17 cellular contexts compared by ENCODE assay signal in the genomic region with DNA sequence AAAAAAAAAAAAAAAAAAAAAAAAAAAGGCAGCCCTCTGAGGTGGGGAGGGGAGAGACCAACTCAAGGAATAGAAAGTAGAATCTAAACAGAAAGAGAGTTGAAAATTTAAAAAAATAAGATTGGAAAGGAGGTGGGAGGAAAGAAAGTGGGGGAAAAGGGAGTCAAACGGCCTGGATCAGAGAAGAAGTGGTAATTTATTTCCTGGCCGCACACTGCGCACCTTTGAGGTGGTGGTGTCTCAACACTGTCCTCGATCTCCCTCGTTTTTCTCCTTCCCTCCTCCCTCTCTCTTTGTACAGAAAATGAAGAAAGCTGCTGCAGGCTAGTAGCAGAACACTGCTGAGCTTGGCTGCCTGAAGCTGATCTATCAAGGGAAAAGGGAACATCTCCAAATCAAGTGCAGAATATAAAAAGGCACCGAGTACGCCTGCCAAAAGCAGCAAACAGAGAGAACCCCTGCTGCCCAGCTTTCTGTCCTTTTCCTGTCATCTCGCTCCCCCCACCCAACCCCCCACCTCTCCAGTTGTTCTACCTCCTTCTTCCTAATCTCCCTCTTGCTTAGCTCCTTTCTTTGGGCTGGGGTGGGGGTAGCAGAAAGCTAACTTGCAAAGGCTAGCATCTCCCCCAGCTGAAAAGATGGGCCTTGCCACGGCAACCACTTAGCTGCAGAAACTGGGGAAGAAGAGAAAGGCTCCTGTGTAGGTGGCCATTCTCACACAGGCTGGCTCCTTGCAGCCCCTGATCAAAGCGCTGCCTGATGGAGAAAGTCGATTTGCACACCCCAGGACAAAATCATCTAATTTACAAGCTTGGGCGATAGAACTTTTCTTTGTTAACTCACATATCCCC. TPM values are rescaled to one million over a fixed set of nuclear protein-coding genes. Genes with fewer than 3 reads are reported as not detected.
A peak's percentile ranks its signal among the peaks of the same experiment; 100 is the strongest.
DNase-seq lines count a peak whose midpoint lies in the region; ATAC-seq, FAIRE-seq and TF ChIP-seq lines count a peak whose summit lies in the region.
"Had no signal": no experiment of that assay in that cellular context is flagged by ENCODE, and none has a peak within 500 bp of the region (broad histone marks: within the 10 kb centered on the region; RNA-seq: fewer than 3 reads in every experiment).

No MANE protein-coding gene starts in this region.

- H3K36me3 Mint-ChIP-seq in activated naive CD4-positive, alpha-beta T cell treated with anti-CD3 and anti-CD28 coated beads for 36 hours (ENCODE audit: low read depth): peaks cover 18% of the 10 kb centered on the region
- H3K36me3 Mint-ChIP-seq: memory B cell had no signal

- ATAC-seq in HG03378 (IDR thresholded peaks at IDR 0.05; ENCODE audit: unreplicated experiment): no peak

- intact Hi-C loops in activated naive CD4-positive, alpha-beta T cell treated with anti-CD3 and anti-CD28 coated beads for 36 hours (cut with micrococcal nuclease): loop anchor here (2.0 kb wide), 1 partner anchor 14 kb away; no protein-coding TSS in a partner anchor
- intact Hi-C loops in dorsolateral prefrontal cortex (cut with DNase I): no loop called here

- TF ChIP-seq CTCF in dorsolateral prefrontal cortex (IDR thresholded peaks at IDR 0.05 in 54 of 56, conservative IDR thresholded peaks at IDR 0.05 in 2 of 56; ENCODE audit: low read depth in 1 of 56, partially characterized antibody in 56 of 56): no peak

- H3K27me3 ChIP-seq in dorsolateral prefrontal cortex: no peaks in the 10 kb centered on the region

- DNase-seq in activated naive CD4-positive, alpha-beta T cell treated with anti-CD3 and anti-CD28 coated beads for 36 hours: no peak
- DNase-seq in activated naive CD4-positive, alpha-beta T cell treated with anti-CD3 and anti-CD28 coated beads, Interleukin-2, amount 50 U/mL, for 16 hours: no peak
- peak; percentile 32 for DNase-seq in NCI-H446 treated with DMSO at 0.1 percent for 48 hours (lab: John Stamatoyannopoulos, UW)
- peak in 1 of 10 donors; percentile 22 for DNase-seq in dorsolateral prefrontal cortex
- DNase-seq in pons (ENCODE audit: low spot score): peak; percentile 47
- DNase-seq in amniotic stem cell (lab: John Stamatoyannopoulos, UW): no peak
- DNase-seq in H54 (ENCODE audit: insufficient read length, low spot score): no peak
- DNase-seq: activated B cell treated with CpG ODN at 0.5 μM for 24 hours, DMS53, foreskin melanocyte, HCEC 1CT, KG1, NCI-H1436, NCI-H510A had no signal

- CTCF ChIA-PET in activated naive CD4-positive, alpha-beta T cell treated with anti-CD3 and anti-CD28 coated beads for 36 hours (lab: Charles Lee): interaction anchor here (0.6 to 1.5 kb wide), 3 partner anchors 18 to 187 kb away, joined by 3 to 8 read pairs (median 3); no protein-coding TSS in a partner anchor

- FAIRE-seq in H54 (lab: Jason Lieb, UNC): no peak

- no peaks in the 10 kb centered on the region for H3K9me3 Mint-ChIP-seq in activated naive CD4-positive, alpha-beta T cell treated with anti-CD3 and anti-CD28 coated beads for 36 hours
- H3K9me3 Mint-ChIP-seq: activated B cell treated with CpG ODN at 0.5 μM for 24 hours, memory B cell had no signal

- H3K4me3 Mint-ChIP-seq in activated naive CD4-positive, alpha-beta T cell treated with anti-CD3 and anti-CD28 coated beads for 36 hours: peak overlapping the region; percentile 63
- H3K4me3 Mint-ChIP-seq: activated B cell treated with CpG ODN at 0.5 μM for 24 hours, memory B cell had no signal

- H3K27ac ChIP-seq in dorsolateral prefrontal cortex: peak overlapping the region in 54 of 59 donors; percentile 2 to 84 (median 64)
- H3K27ac ChIP-seq: parathyroid adenoma had no signal

- no peaks in the 10 kb centered on the region for H3K27me3 Mint-ChIP-seq in activated naive CD4-positive, alpha-beta T cell treated with anti-CD3 and anti-CD28 coated beads for 36 hours (ENCODE audit: low read depth)
- H3K27me3 Mint-ChIP-seq: activated B cell treated with CpG ODN at 0.5 μM for 24 hours, memory B cell had no signal

- H3K4me1 Mint-ChIP-seq in activated naive CD4-positive, alpha-beta T cell treated with anti-CD3 and anti-CD28 coated beads for 36 hours (ENCODE audit: low read depth): peaks cover 33% of the 10 kb centered on the region
- H3K4me1 Mint-ChIP-seq: activated B cell treated with CpG ODN at 0.5 μM for 24 hours, memory B cell had no signal

- TF ChIP-seq POLR2A in H54 (IDR thresholded peaks at IDR 0.05; ENCODE audit: low read depth, low read length): no peak

- H3K4me3 ChIP-seq in dorsolateral prefrontal cortex: peak overlapping the region in 38 of 59 donors; percentile 9 to 57 (median 42)

- no peak overlapping the region for H3K27ac Mint-ChIP-seq in activated naive CD4-positive, alpha-beta T cell treated with anti-CD3 and anti-CD28 coated beads for 36 hours
- H3K27ac Mint-ChIP-seq: activated B cell treated with CpG ODN at 0.5 μM for 24 hours, memory B cell had no signal

RNA-seq across cellular contexts. Expression of gene AXIN2, which starts 22.5 kb away (rescaled TPM):
- 1 to 10 TPM; 2.3 to 2.5 TPM for total RNA-seq in activated naive CD4-positive, alpha-beta T cell treated with anti-CD3 and anti-CD28 coated beads for 36 hours
- total RNA-seq in dorsolateral prefrontal cortex: 10 to 100 TPM; 15.2 to 39.9 (median 25.9) TPM

Comparison
In these comparisons a context has a peak if more than half of its experiments do, and no peak if none do; other contexts are left out.
1. DNase-seq: peak in NCI-H446 treated with DMSO at 0.1 percent for 48 hours (single experiment) and pons (single experiment); none in activated naive CD4-positive, alpha-beta T cell treated with anti-CD3 and anti-CD28 coated beads for 36 hours (single experiment), activated naive CD4-positive, alpha-beta T cell treated with anti-CD3 and anti-CD28 coated beads, Interleukin-2, amount 50 U/mL, for 16 hours (single experiment), amniotic stem cell (single experiment) and H54 (single experiment).
2. RNA of gene AXIN2, which starts 22.5 kb away (total RNA-seq): 15.2 to 39.9 TPM in dorsolateral prefrontal cortex; 2.3 to 2.5 TPM in activated naive CD4-positive, alpha-beta T cell treated with anti-CD3 and anti-CD28 coated beads for 36 hours; every median in the first group is over 4 times any median in the second.